In genomic region chr10:43968076-43968475, GRCh38 we compare ENCODE assay signal across 23 cellular contexts.
DNase-seq lines count a peak whose midpoint lies in the region; ATAC-seq and TF ChIP-seq lines count a peak whose summit lies in the region.
"Had no signal": no experiment of that assay in that cellular context is flagged by ENCODE, and none has a peak within 500 bp of the region (broad histone marks: within the 10 kb centered on the region; RNA-seq: fewer than 3 reads in every experiment).

No MANE protein-coding gene starts in this region.

- H3K36me3 Mint-ChIP-seq in endodermal cell (ENCODE audit: low read depth): no peaks in the 10 kb centered on the region
- no peaks in the 10 kb centered on the region for H3K36me3 Mint-ChIP-seq in activated CD8-positive, alpha-beta memory T cell treated with anti-CD3 and anti-CD28 coated beads, Interleukin-2, amount 10 ng/mL, durations not matched to agents 7 days and 5 days
- H3K36me3 Mint-ChIP-seq: CD14-positive monocyte; CD8-positive, alpha-beta memory T cell had no signal

- no peak overlapping the region for H3K18ac ChIP-seq in neuronal stem cell (ENCODE audit: low read length)

- DNase-seq in endodermal cell: peak; percentile 3
- peak; percentile 22 for DNase-seq in lung (ENCODE audit: low spot score)
- peak; percentile 13 for DNase-seq in stimulated activated CD8-positive, alpha-beta memory T cell treated with anti-CD3 and anti-CD28 coated beads, Interleukin-4, amount 100 ng/mL, for 48 hours
- DNase-seq in activated CD8-positive, alpha-beta memory T cell treated with anti-CD3 and anti-CD28 coated beads, Interleukin-2, amount 10 ng/mL, durations not matched to agents 7 days and 5 days: no peak
- no peak for DNase-seq in NOMO-1 treated with dmso at 0.1 percent for 144 hours (lab: John Stamatoyannopoulos, UW; ENCODE audit: unreplicated experiment)
- DNase-seq in neuronal stem cell (ENCODE audit: low spot score): no peak
- DNase-seq: 8988T; ACHN; AML-193; BE2C; CD4-positive, alpha-beta T cell; CD8-positive, alpha-beta memory T cell; DMS 273 treated with DMSO at 0.1 percent for 48 hours; DMS79; EL; GDM1; GM23248; H7; HCEC 1CT had no signal

- H3K14ac ChIP-seq in neuronal stem cell (ENCODE audit: low read length): no peak overlapping the region

- H3K23ac ChIP-seq in neuronal stem cell (ENCODE audit: low read depth, low read length, poor library complexity): no peak overlapping the region

- H2BK120ac ChIP-seq in neuronal stem cell (ENCODE audit: low read depth, low read length): no peak overlapping the region

- H2BK15ac ChIP-seq in neuronal stem cell (ENCODE audit: low read length): no peak overlapping the region

- peaks cover 7% of the 10 kb centered on the region for H3K27me3 Mint-ChIP-seq in endodermal cell (ENCODE audit: insufficient read depth)
- H3K27me3 Mint-ChIP-seq in activated CD8-positive, alpha-beta memory T cell treated with anti-CD3 and anti-CD28 coated beads, Interleukin-2, amount 10 ng/mL, durations not matched to agents 7 days and 5 days: peaks cover 33% of the 10 kb centered on the region

- TF ChIP-seq CTCF in endodermal cell (conservative IDR thresholded peaks at IDR 0.05) (no peak), lung (IDR thresholded peaks at IDR 0.05; ENCODE audit: control extremely low read depth, extremely low read depth) (no peak)

- no peak overlapping the region for H3K4me2 ChIP-seq in neuronal stem cell (ENCODE audit: insufficient read depth, low read length, poor library complexity, severe bottlenecking)
- H3K4me2 ChIP-seq: A549; BLaER1 treated with 17β-estradiol and CSF1 and Interleukin-3, amounts not matched to agents 10 nM and 100 nM had no signal

- no peaks in the 10 kb centered on the region for H3K79me1 ChIP-seq in neuronal stem cell (ENCODE audit: low read depth, low read length)

- H4K91ac ChIP-seq in neuronal stem cell (ENCODE audit: low read depth, low read length, poor library complexity): no peak overlapping the region

- H4K8ac ChIP-seq in neuronal stem cell (ENCODE audit: low read depth, low read length): no peak overlapping the region

- no peak for ATAC-seq in lung (ENCODE audit: insufficient read depth, low FRiP score)
- ATAC-seq in activated CD8-positive, alpha-beta memory T cell treated with anti-CD3 and anti-CD28 coated beads, Interleukin-2, amount 10 ng/mL, durations not matched to agents 7 days and 5 days: no peak
- ATAC-seq: A549, GM12878 had no signal

- CTCF ChIA-PET in activated CD8-positive, alpha-beta memory T cell treated with anti-CD3 and anti-CD28 coated beads, Interleukin-2, amount 10 ng/mL, durations not matched to agents 7 days and 5 days (lab: Charles Lee): no interaction called here

- no peak overlapping the region for H3K4me3 ChIP-seq in endodermal cell (ENCODE audit: low read length)
- H3K4me3 ChIP-seq in lung: no peak overlapping the region
- H3K4me3 ChIP-seq in neuronal stem cell (ENCODE audit: low read length in 2 of 2): no peak overlapping the region
- H3K4me3 ChIP-seq: A549; BLaER1 treated with 17β-estradiol and CSF1 and Interleukin-3, amounts not matched to agents 10 nM and 100 nM; GM12878; GM23248 had no signal

- H3K9me3 Mint-ChIP-seq in endodermal cell: no peaks in the 10 kb centered on the region
- H3K9me3 Mint-ChIP-seq in activated CD8-positive, alpha-beta memory T cell treated with anti-CD3 and anti-CD28 coated beads, Interleukin-2, amount 10 ng/mL, durations not matched to agents 7 days and 5 days (ENCODE audit: low read depth): no peaks in the 10 kb centered on the region
- H3K9me3 Mint-ChIP-seq: CD4-positive, alpha-beta T cell; CD8-positive, alpha-beta memory T cell had no signal

- H3K9ac ChIP-seq in endodermal cell (ENCODE audit: extremely low read depth, low read length, poor library complexity, severe bottlenecking): no peak overlapping the region
- no peak overlapping the region for H3K9ac ChIP-seq in neuronal stem cell (ENCODE audit: low read depth, low read length, poor library complexity)
- H3K9ac ChIP-seq: BLaER1 treated with 17β-estradiol and CSF1 and Interleukin-3, amounts not matched to agents 10 nM and 100 nM; GM23248 had no signal

- H3K9me3 ChIP-seq in endodermal cell (ENCODE audit: control insufficient read depth, low read length) (no peaks in the 10 kb centered on the region), lung (ENCODE audit: control insufficient read depth in 2 of 2, insufficient read depth in 1 of 2, low read length in 1 of 2) (peaks cover 0 to 2% of the 10 kb centered on the region in 2 donors), neuronal stem cell (replicated peaks in 1 of 2; ENCODE audit: control insufficient read depth in 2 of 2, insufficient read depth in 1 of 2, low read depth in 1 of 2, low read length in 2 of 2) (no peaks in the 10 kb centered on the region)
- H3K9me3 ChIP-seq: A549; BE2C; BLaER1 treated with 17β-estradiol and CSF1 and Interleukin-3, amounts not matched to agents 10 nM and 100 nM had no signal

- H3K4ac ChIP-seq in neuronal stem cell (ENCODE audit: low read length): no peak overlapping the region

- H3K27ac ChIP-seq in endodermal cell (ENCODE audit: low read depth, low read length) (no peak overlapping the region), lung (ENCODE audit: low read depth in 1 of 2, low read length in 1 of 2) (no peak overlapping the region), neuronal stem cell (replicated peaks; ENCODE audit: low read length) (no peak overlapping the region)
- H3K27ac ChIP-seq: A549; BLaER1 treated with 17β-estradiol and CSF1 and Interleukin-3, amounts not matched to agents 10 nM and 100 nM; GM23248 had no signal

- 100% methylated on average over 1 of the region's 1 CpG; no CpG with 5 or more reads in 1 of the 2 experiments for WGBS in endodermal cell (ENCODE audit: insufficient coverage in 1 of 2, insufficient read length in 1 of 2), 2 experiments
- WGBS in lung, 2 donors: 38 to 71% methylated on average over 1 of the region's 1 CpG
- WGBS in neuronal stem cell (ENCODE audit: extremely low coverage in 2 of 2, insufficient read length in 2 of 2, insufficient replicate concordance in 1 of 2), 2 donors: no CpG with 5 or more reads among the region's 1 CpG

- H3K4me3 Mint-ChIP-seq in endodermal cell: no peak overlapping the region
- H3K4me3 Mint-ChIP-seq in activated CD8-positive, alpha-beta memory T cell treated with anti-CD3 and anti-CD28 coated beads, Interleukin-2, amount 10 ng/mL, durations not matched to agents 7 days and 5 days: no peak overlapping the region
- H3K4me3 Mint-ChIP-seq: CD14-positive monocyte; CD4-positive, alpha-beta T cell; CD8-positive, alpha-beta memory T cell had no signal

- no peak overlapping the region for H2BK5ac ChIP-seq in neuronal stem cell (ENCODE audit: low read length)

- no peak overlapping the region for H2BK12ac ChIP-seq in neuronal stem cell (ENCODE audit: low read length)

- H3K36me3 ChIP-seq in endodermal cell (ENCODE audit: control insufficient read depth, insufficient read depth, low read length) (no peaks in the 10 kb centered on the region), lung (ENCODE audit: control insufficient read depth in 2 of 2, insufficient read depth in 2 of 2, low read length in 2 of 2) (no peaks in the 10 kb centered on the region), neuronal stem cell (replicated peaks in 1 of 2; ENCODE audit: control insufficient read depth in 2 of 2, insufficient read depth in 2 of 2, low read length in 2 of 2) (no peaks in the 10 kb centered on the region)
- H3K36me3 ChIP-seq: BE2C; BLaER1 treated with 17β-estradiol and CSF1 and Interleukin-3, amounts not matched to agents 10 nM and 100 nM had no signal

- peaks cover 5% of the 10 kb centered on the region for H3K4me1 ChIP-seq in endodermal cell (ENCODE audit: control insufficient read depth, insufficient read depth, low read length)
- peaks cover 0 to 10% of the 10 kb centered on the region in 2 donors for H3K4me1 ChIP-seq in lung (ENCODE audit: control insufficient read depth in 2 of 2, insufficient read depth in 2 of 2, low read length in 2 of 2)
- H3K4me1 ChIP-seq in neuronal stem cell (ENCODE audit: control insufficient read depth in 2 of 2, insufficient read depth in 1 of 2, low read depth in 1 of 2, low read length in 2 of 2): no peaks in the 10 kb centered on the region
- H3K4me1 ChIP-seq: A549, BE2C had no signal

- peaks cover 10% of the 10 kb centered on the region for H3K4me1 Mint-ChIP-seq in endodermal cell
- peaks cover 7% of the 10 kb centered on the region for H3K4me1 Mint-ChIP-seq in activated CD8-positive, alpha-beta memory T cell treated with anti-CD3 and anti-CD28 coated beads, Interleukin-2, amount 10 ng/mL, durations not matched to agents 7 days and 5 days

- no peak overlapping the region for H2AFZ ChIP-seq in neuronal stem cell (ENCODE audit: low read length)
- H2AFZ ChIP-seq: GM23248 had no signal

- no peak overlapping the region for H2AK5ac ChIP-seq in neuronal stem cell (ENCODE audit: low read depth, low read length)

- no peak overlapping the region for H3K27ac Mint-ChIP-seq in endodermal cell
- H3K27ac Mint-ChIP-seq in activated CD8-positive, alpha-beta memory T cell treated with anti-CD3 and anti-CD28 coated beads, Interleukin-2, amount 10 ng/mL, durations not matched to agents 7 days and 5 days: no peak overlapping the region
- H3K27ac Mint-ChIP-seq: CD4-positive, alpha-beta T cell had no signal

- H3K27me3 ChIP-seq in endodermal cell (ENCODE audit: control insufficient read depth, insufficient read depth, low read length, poor library complexity, severe bottlenecking): no peaks in the 10 kb centered on the region
- H3K27me3 ChIP-seq in lung (ENCODE audit: control insufficient read depth, insufficient read depth): no peaks in the 10 kb centered on the region
- no peaks in the 10 kb centered on the region for H3K27me3 ChIP-seq in neuronal stem cell (ENCODE audit: control insufficient read depth in 3 of 3, insufficient read depth in 3 of 3, low read depth in 1 of 3, low read length in 3 of 3)
- H3K27me3 ChIP-seq: BE2C had no signal

Comparison
In these comparisons a context has a peak if more than half of its experiments do, and no peak if none do; other contexts are left out.
1. DNase-seq: peak in endodermal cell (single experiment), lung (single experiment) and stimulated activated CD8-positive, alpha-beta memory T cell treated with anti-CD3 and anti-CD28 coated beads, Interleukin-4, amount 100 ng/mL, for 48 hours (single experiment); none in activated CD8-positive, alpha-beta memory T cell treated with anti-CD3 and anti-CD28 coated beads, Interleukin-2, amount 10 ng/mL, durations not matched to agents 7 days and 5 days (single experiment), NOMO-1 treated with dmso at 0.1 percent for 144 hours (single experiment) and neuronal stem cell (single experiment).